In genomic region chr22:19848298-19849224, GRCh38 we compare ENCODE assay signal across 11 cellular contexts. TPM values are rescaled to one million over a fixed set of nuclear protein-coding genes. Genes with fewer than 3 reads are reported as not detected.
DNase-seq lines count a peak whose midpoint lies in the region; ATAC-seq and TF ChIP-seq lines count a peak whose summit lies in the region.
"Had no signal": no experiment of that assay in that cellular context is flagged by ENCODE, and none has a peak within 500 bp of the region (broad histone marks: within the 10 kb centered on the region; RNA-seq: fewer than 3 reads in every experiment).

No MANE protein-coding gene starts in this region.

- peak; percentile 67 to 89 (median 81) for ATAC-seq in right lobe of liver
- ATAC-seq in GM21737 (IDR thresholded peaks at IDR 0.05; ENCODE audit: unreplicated experiment): no peak
- no peak for ATAC-seq in heart left ventricle

- TF ChIP-seq CTCF in adrenal gland (IDR thresholded peaks at IDR 0.05) (no peak), right lobe of liver (IDR thresholded peaks at IDR 0.05) (no peak), heart left ventricle (IDR thresholded peaks at IDR 0.05) (no peak)

- DNase-seq in AG08395 (ENCODE audit: low spot score): peak; percentile 38
- peak; percentile 8 for DNase-seq in HEK293T (ENCODE audit: extremely low spot score)
- peak; percentile 61 to 83 (median 79) for DNase-seq in adrenal gland
- DNase-seq in right lobe of liver: peak; percentile 84 to 88 (median 85)
- DNase-seq in DMS79 treated with DMSO at 0.1 percent for 48 hours (lab: John Stamatoyannopoulos, UW): no peak
- no peak for DNase-seq in SKM-1 treated with dmso at 0.1 percent for 144 hours (lab: John Stamatoyannopoulos, UW; ENCODE audit: unreplicated experiment)
- DNase-seq in heart left ventricle: no peak
- DNase-seq: activated CD4-positive, alpha-beta memory T cell treated with anti-CD3 and anti-CD28 coated beads for 36 hours; KG1 had no signal

- 47 to 100% (median 52%) methylated on average over 1 to 7 of the region's 7 CpGs for WGBS in adrenal gland, 4 donors
- 73% methylated on average over 2 of the region's 7 CpGs for WGBS in right lobe of liver (ENCODE audit: insufficient coverage, low coverage, low lambda C conversion rate, missing lambda C conversion rate)
- WGBS in heart left ventricle, 4 donors: 81 to 90% (median 86%) methylated on average over 7 of the region's 7 CpGs

- H3K4me3 ChIP-seq in adrenal gland (no peak overlapping the region), right lobe of liver (no peak overlapping the region), heart left ventricle (no peak overlapping the region)

- no peaks in the 10 kb centered on the region for H3K27me3 ChIP-seq in adrenal gland
- H3K27me3 ChIP-seq in right lobe of liver: no peaks in the 10 kb centered on the region
- no peaks in the 10 kb centered on the region for H3K27me3 ChIP-seq in heart left ventricle
- H3K27me3 ChIP-seq: neutrophil had no signal

- no peaks in the 10 kb centered on the region for H3K9me3 ChIP-seq in adrenal gland (replicated peaks in 1 of 3)
- no peaks in the 10 kb centered on the region for H3K9me3 ChIP-seq in right lobe of liver
- peaks cover 0 to 4% (median 0%) of the 10 kb centered on the region in 12 donors for H3K9me3 ChIP-seq in heart left ventricle
- H3K9me3 ChIP-seq: neutrophil had no signal

- POLR2A ChIA-PET in HEK293T (lab: Yijun Ruan, JAX): no interaction called here

- CTCF ChIA-PET in HEK293T (lab: Yijun Ruan, JAX): no interaction called here

- peak overlapping the region in 1 of 5 donors; percentile 17 for H3K27ac ChIP-seq in adrenal gland
- H3K27ac ChIP-seq in right lobe of liver: no peak overlapping the region
- H3K27ac ChIP-seq in heart left ventricle: no peak overlapping the region
- H3K27ac ChIP-seq: neutrophil had no signal

- no peak for TF ChIP-seq POLR2A in adrenal gland (IDR thresholded peaks at IDR 0.05)
- TF ChIP-seq POLR2A in right lobe of liver (IDR thresholded peaks at IDR 0.05): no peak
- no peak for TF ChIP-seq POLR2A in heart left ventricle (IDR thresholded peaks at IDR 0.05)

- H3K4me1 ChIP-seq in adrenal gland (replicated peaks in 1 of 2) (peaks cover 11 to 17% of the 10 kb centered on the region in 2 donors), right lobe of liver (peaks cover 0 to 17% (median 5%) of the 10 kb centered on the region in 4 donors), heart left ventricle (peaks cover 0 to 35% (median 23%) of the 10 kb centered on the region in 12 donors)

- peaks cover 0 to 18% of the 10 kb centered on the region in 2 donors for H3K36me3 ChIP-seq in adrenal gland (replicated peaks in 1 of 2)
- peaks cover 0 to 10% (median 3%) of the 10 kb centered on the region in 4 donors for H3K36me3 ChIP-seq in right lobe of liver
- H3K36me3 ChIP-seq in heart left ventricle: peaks cover 0 to 31% (median 14%) of the 10 kb centered on the region in 9 donors

- intact Hi-C loops in adrenal gland (cut with DNase I): no loop called here
- intact Hi-C loops in right lobe of liver (cut with DNase I): loop anchor here in 1 of 2 donors (10.0 kb wide), 1 partner anchor 94 kb away; no protein-coding TSS in a partner anchor
- intact Hi-C loops in heart left ventricle (cut with DNase I): no loop called here

TF ChIP-seq in HEK293T, 16 proteins besides CTCF, POLR2A, EP300 and RAD21:
- TF ChIP-seq ZNF384 (IDR thresholded peaks at IDR 0.05) (no peak), PKNOX1 (IDR thresholded peaks at IDR 0.05) (no peak), CTBP1 (IDR thresholded peaks at IDR 0.05; ENCODE audit: borderline replicate concordance) (no peak), HDGF (IDR thresholded peaks at IDR 0.05; ENCODE audit: borderline replicate concordance) (no peak), SUZ12 (IDR thresholded peaks at IDR 0.05) (no peak), ELF4 (IDR thresholded peaks at IDR 0.05) (no peak), BHLHE40 (IDR thresholded peaks at IDR 0.05; ENCODE audit: borderline replicate concordance) (no peak)

RNA-seq across cellular contexts. Expression of gene GNB1L, which starts 6.1 kb away (rescaled TPM):
- 1 to 10 TPM in 7 of 8 donors, under 1 TPM in 1; 0.26 to 6.6 (median 3.7) TPM for total RNA-seq in adrenal gland
- 1 to 10 TPM in 2 of 3 donors, not detected in 1; 4.3 to 6.2 TPM for polyA plus RNA-seq in adrenal gland
- 1 to 10 TPM; 1.4 to 3.2 (median 2.7) TPM for total RNA-seq in right lobe of liver
- total RNA-seq in heart left ventricle: 1 to 10 TPM; 1.9 to 3.7 (median 2.4) TPM
- 1 to 10 TPM; 1.6 to 9.2 TPM for polyA plus RNA-seq in heart left ventricle

RNA-seq across cellular contexts. Expression of gene RTL10, which starts 6.1 kb away (rescaled TPM):
- total RNA-seq in adrenal gland (10 to 100 TPM in 6 of 8 donors, 1 to 10 TPM in 2; 5.5 to 17.3 (median 11.7) TPM), right lobe of liver (1 to 10 TPM; 6.4 to 9.1 (median 6.6) TPM), heart left ventricle (10 to 100 TPM in 3 of 9 donors, 1 to 10 TPM in 6; 5.1 to 11.6 (median 7.7) TPM)
- polyA plus RNA-seq in adrenal gland (10 to 100 TPM in 1 of 3 donors, 1 to 10 TPM in 2; 5.8 to 14.1 (median 7.9) TPM), heart left ventricle (1 to 10 TPM; 4.6 to 4.9 TPM)

Comparison
In these comparisons a context has a peak if more than half of its experiments do, and no peak if none do; other contexts are left out.
1. DNase-seq: peak in AG08395 (single experiment), HEK293T (single experiment), adrenal gland (7 of 7) and right lobe of liver (3 of 3); none in DMS79 treated with DMSO at 0.1 percent for 48 hours (single experiment), SKM-1 treated with dmso at 0.1 percent for 144 hours (single experiment) and heart left ventricle (0 of 5).
2. ATAC-seq: peak in right lobe of liver (4 of 4); none in GM21737 (single experiment) and heart left ventricle (0 of 4).